Comparison of ENCODE assay signal across 8 cellular contexts in the genomic region with DNA sequence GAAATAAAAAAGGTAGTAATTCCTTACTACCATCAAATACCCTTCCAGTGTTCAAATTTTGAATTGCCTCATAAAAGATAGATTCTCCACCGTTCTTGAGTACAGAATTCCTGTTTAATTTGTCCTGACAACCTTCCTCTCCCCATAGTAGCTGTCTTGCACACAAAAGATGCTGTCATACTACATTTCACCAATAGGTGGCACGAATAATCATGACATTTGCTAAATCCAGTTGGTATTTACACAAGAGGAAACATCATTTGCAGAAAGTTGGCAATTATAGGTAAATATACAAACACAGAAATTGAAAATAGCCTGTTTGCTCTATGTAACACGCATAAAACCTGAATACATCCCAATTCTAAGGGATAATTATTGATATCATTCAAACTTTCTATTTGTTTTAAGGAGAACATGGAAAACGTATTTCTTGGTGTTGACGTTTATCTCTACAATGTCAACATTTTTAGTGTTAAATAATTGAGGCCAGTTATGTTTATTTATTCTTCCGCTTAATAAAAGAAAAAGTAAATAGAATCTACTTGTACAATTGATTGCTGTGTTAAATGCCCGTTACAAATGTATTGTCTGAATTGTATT. TPM values are rescaled to one million over a fixed set of nuclear protein-coding genes. Genes with fewer than 3 reads are reported as not detected.
A peak's percentile ranks its signal among the peaks of the same experiment; 100 is the strongest.
DNase-seq lines count a peak whose midpoint lies in the region; ATAC-seq, FAIRE-seq and TF ChIP-seq lines count a peak whose summit lies in the region.

No MANE protein-coding gene starts in this region.

- H3K4me2 ChIP-seq in keratinocyte (ENCODE audit: control insufficient read depth, extremely low read depth, insufficient read depth, low read depth, low read length) = no peak overlapping the region

- H3K36me3 Mint-ChIP-seq in activated CD4-positive, alpha-beta T cell treated with anti-CD3 and anti-CD28 coated beads, Interleukin-2, amount 10 ng/mL, durations not matched to agents 24 days and 14 days (ENCODE audit: low read depth) = no peaks in the 10 kb centered on the region

- DNase-seq in activated CD4-positive, alpha-beta T cell treated with anti-CD3 and anti-CD28 coated beads, Interleukin-2, amount 10 ng/mL, durations not matched to agents 24 days and 14 days = peak; percentile 67
- no peak for DNase-seq in activated CD4-positive, alpha-beta T cell treated with anti-CD3 and anti-CD28 coated beads, Interleukin-2, amount 50 U/mL, for 4 hours
- peak; percentile 70 for DNase-seq in HFF-Myc (ENCODE audit: extremely low read depth, low read depth)
- peak; percentile 52 for DNase-seq in NCI-H2227 (lab: John Stamatoyannopoulos, UW; ENCODE audit: unreplicated experiment)
- DNase-seq in astrocyte of the hippocampus (ENCODE audit: low read depth, low spot score) = peak; percentile 83
- peak; percentile 21 for DNase-seq in keratinocyte (ENCODE audit: low read depth, low spot score)

- peak; percentile 83 for FAIRE-seq in keratinocyte (lab: Jason Lieb, UNC)

- H3K9me1 ChIP-seq in keratinocyte (ENCODE audit: control insufficient read depth, extremely low read depth, insufficient read depth, low read length) = no peaks in the 10 kb centered on the region

- H3K4me1 Mint-ChIP-seq in activated CD4-positive, alpha-beta T cell treated with anti-CD3 and anti-CD28 coated beads, Interleukin-2, amount 10 ng/mL, durations not matched to agents 24 days and 14 days = peaks cover 2% of the 10 kb centered on the region

- no peaks in the 10 kb centered on the region for H3K27me3 ChIP-seq in keratinocyte (ENCODE audit: control insufficient read depth, extremely low read depth, insufficient read depth, low read length)

- H3K4me3 Mint-ChIP-seq in activated CD4-positive, alpha-beta T cell treated with anti-CD3 and anti-CD28 coated beads, Interleukin-2, amount 10 ng/mL, durations not matched to agents 24 days and 14 days = no peak overlapping the region

- intact Hi-C loops in activated CD4-positive, alpha-beta T cell treated with anti-CD3 and anti-CD28 coated beads, Interleukin-2, amount 10 ng/mL, durations not matched to agents 24 days and 14 days (cut with micrococcal nuclease) = loop anchor here (1.0 kb wide), 1 partner anchor 340 kb away; no protein-coding TSS in a partner anchor

- no peak overlapping the region for H3K27ac ChIP-seq in keratinocyte (ENCODE audit: control insufficient read depth, insufficient read depth, low read length)

- peaks cover 3% of the 10 kb centered on the region for H3K4me1 ChIP-seq in keratinocyte (ENCODE audit: control insufficient read depth, extremely low read depth, insufficient read depth, low read length)

- H3K27me3 Mint-ChIP-seq in activated CD4-positive, alpha-beta T cell treated with anti-CD3 and anti-CD28 coated beads, Interleukin-2, amount 10 ng/mL, durations not matched to agents 24 days and 14 days = peaks cover 4% of the 10 kb centered on the region

- no peak overlapping the region for H3K9ac ChIP-seq in keratinocyte (ENCODE audit: control insufficient read depth, extremely low read depth, insufficient read depth, low read length)

- H4K20me1 ChIP-seq in keratinocyte (ENCODE audit: control insufficient read depth, extremely low read depth, insufficient read depth, low read length) = no peaks in the 10 kb centered on the region

- no peaks in the 10 kb centered on the region for H3K36me3 ChIP-seq in keratinocyte (ENCODE audit: control insufficient read depth in 2 of 2, extremely low read depth in 1 of 2, insufficient read depth in 2 of 2, low read length in 2 of 2)

- H3K27ac Mint-ChIP-seq in activated CD4-positive, alpha-beta T cell treated with anti-CD3 and anti-CD28 coated beads, Interleukin-2, amount 10 ng/mL, durations not matched to agents 24 days and 14 days = no peak overlapping the region

- TF ChIP-seq CTCF in HFF-Myc (IDR thresholded peaks at IDR 0.05; ENCODE audit: low read depth, low read length, missing control alignments) (peak; percentile 54), keratinocyte (optimal IDR thresholded peaks at IDR 0.05 in 1 of 3, IDR thresholded peaks at IDR 0.05 in 1 of 3, conservative IDR thresholded peaks at IDR 0.05 in 1 of 3; ENCODE audit: extremely low read depth in 1 of 3, insufficient read depth in 2 of 3, low read length in 3 of 3) (peak in 2 of 3 experiments; percentile 58 to 70)

- no peaks in the 10 kb centered on the region for H3K9me3 ChIP-seq in keratinocyte (ENCODE audit: control insufficient read depth, low read depth, low read length)

- ATAC-seq in HG03432 (IDR thresholded peaks at IDR 0.05; ENCODE audit: unreplicated experiment) (no peak), GM21526 (IDR thresholded peaks at IDR 0.05; ENCODE audit: low FRiP score, unreplicated experiment) (no peak)

- H3K79me2 ChIP-seq in keratinocyte (ENCODE audit: control insufficient read depth, insufficient read depth, low read length) = no peaks in the 10 kb centered on the region

- H3K4me3 ChIP-seq in HFF-Myc (replicated peaks; ENCODE audit: low read depth, low read length) (no peak overlapping the region), keratinocyte (ENCODE audit: control insufficient read depth in 2 of 3, extremely low read depth in 1 of 3, insufficient read depth in 2 of 3, low read depth in 1 of 3, low read length in 3 of 3) (no peak overlapping the region)

- no peak overlapping the region for H2AFZ ChIP-seq in keratinocyte (ENCODE audit: control insufficient read depth, low read length)

- no peaks in the 10 kb centered on the region for H3K9me3 Mint-ChIP-seq in activated CD4-positive, alpha-beta T cell treated with anti-CD3 and anti-CD28 coated beads, Interleukin-2, amount 10 ng/mL, durations not matched to agents 24 days and 14 days

- dilution Hi-C loops in keratinocyte (cut with MboI; ENCODE audit: extremely low pct_ligation_motif_present, low sequenced_read_pairs) = no loop called here

RNA-seq across cellular contexts. Expression of a gene that starts 58.3 kb away (rescaled TPM):
- total RNA-seq in activated CD4-positive, alpha-beta T cell treated with anti-CD3 and anti-CD28 coated beads, Interleukin-2, amount 10 ng/mL, durations not matched to agents 24 days and 14 days = not detected in 2 replicates
- polyA plus RNA-seq in keratinocyte = not detected in 3 replicates
- not detected for polyA plus RNA-seq in keratinocyte (2011; ENCODE audit: low read depth)
- not detected in 2 replicates for polyA plus RNA-seq in keratinocyte (2011; cell fraction: cytosol; rRNA removed)
- polyA plus RNA-seq in keratinocyte (2011; cell fraction: nucleus; rRNA removed) = not detected in 2 replicates
- not detected in 2 replicates for polyA plus RNA-seq in keratinocyte (2012; ENCODE audit: low replicate concordance)
- not detected in 3 replicates for polyA minus RNA-seq in keratinocyte
- polyA minus RNA-seq in keratinocyte (2011; cell fraction: cytosol; rRNA and poly(A)+ RNA removed) = not detected
- not detected in 2 replicates for polyA minus RNA-seq in keratinocyte (2011; cell fraction: nucleus; rRNA and poly(A)+ RNA removed)

Comparison
In these comparisons a context has a peak if more than half of its experiments do, and no peak if none do; other contexts are left out.
1. DNase-seq: peak in activated CD4-positive, alpha-beta T cell treated with anti-CD3 and anti-CD28 coated beads, Interleukin-2, amount 10 ng/mL, durations not matched to agents 24 days and 14 days (single experiment), HFF-Myc (single experiment), NCI-H2227 (single experiment), astrocyte of the hippocampus (single experiment) and keratinocyte (single experiment); none in activated CD4-positive, alpha-beta T cell treated with anti-CD3 and anti-CD28 coated beads, Interleukin-2, amount 50 U/mL, for 4 hours (0 of 2).